Comparison of ENCODE assay signal across 7 cellular contexts in the genomic region with DNA sequence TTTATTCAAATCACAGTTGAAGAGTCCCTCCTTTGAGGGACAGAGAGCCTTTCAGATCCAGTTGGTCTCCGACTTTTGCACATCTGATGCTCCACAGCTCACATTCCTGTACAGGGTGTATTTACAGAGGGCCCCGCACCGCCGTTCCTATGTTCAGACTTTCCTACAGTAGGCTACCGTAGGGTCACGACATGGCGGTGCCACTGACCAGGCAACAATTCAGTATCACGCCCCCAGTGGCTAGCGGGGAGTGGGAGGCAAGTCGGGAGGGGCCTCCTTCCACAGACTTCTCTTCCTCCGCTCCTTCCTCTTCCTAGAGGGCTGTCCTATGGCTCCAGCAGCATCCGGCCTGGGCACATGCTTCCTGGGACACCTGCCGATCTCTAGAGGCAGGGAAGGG. TPM values are rescaled to one million over a fixed set of nuclear protein-coding genes. Genes with fewer than 3 reads are reported as not detected.
"Had no signal": no experiment of that assay in that cellular context is flagged by ENCODE, and none has a peak within 500 bp of the region (broad histone marks: within the 10 kb centered on the region; RNA-seq: fewer than 3 reads in every experiment).

No MANE protein-coding gene starts in this region.

- H3K27ac ChIP-seq: HL-60 had no signal

- H3K4me3 ChIP-seq: GM23338, HAP-1 had no signal

- FAIRE-seq: HepG2 had no signal

- H3K4me1 ChIP-seq: HAP-1 had no signal

- H3K9me3 ChIP-seq: HAP-1 had no signal

- H3K36me3 ChIP-seq: HAP-1 had no signal

- H3K4me2 ChIP-seq: GM23338 had no signal

- DNase-seq: H7, HFFc6 had no signal

RNA-seq across cellular contexts. Expression of a gene that starts 40.6 kb away (rescaled TPM):
- total RNA-seq: HepG2, HFFc6, HT1080 had no signal
- polyA plus RNA-seq: HepG2 had no signal
